21 cellular contexts compared by ENCODE assay signal in genomic region chr3:3821780-3822179, GRCh38. TPM values are rescaled to one million over a fixed set of nuclear protein-coding genes. Genes with fewer than 3 reads are reported as not detected.
DNase-seq lines count a peak whose midpoint lies in the region; ATAC-seq and TF ChIP-seq lines count a peak whose summit lies in the region.
"Had no signal": no experiment of that assay in that cellular context is flagged by ENCODE, and none has a peak within 500 bp of the region (broad histone marks: within the 10 kb centered on the region; RNA-seq: fewer than 3 reads in every experiment).

No MANE protein-coding gene starts in this region.

- no peaks in the 10 kb centered on the region for H3K4me1 ChIP-seq in spleen
- H3K4me1 ChIP-seq: SJCRH30 had no signal

- peaks cover 0 to 9% (median 0%) of the 10 kb centered on the region in 6 donors for H3K36me3 ChIP-seq in spleen

- no peak overlapping the region for H3K27ac ChIP-seq in spleen
- H3K27ac ChIP-seq: SJCRH30 had no signal

- ATAC-seq in HG03469 (IDR thresholded peaks at IDR 0.05; ENCODE audit: unreplicated experiment) = no peak
- ATAC-seq: HepG2, PC-3 had no signal

- H3K9me3 ChIP-seq in spleen = no peaks in the 10 kb centered on the region
- H3K9me3 ChIP-seq: SJCRH30 had no signal

- TF ChIP-seq CTCF in spleen (IDR thresholded peaks at IDR 0.05 in 8 of 11, conservative IDR thresholded peaks at IDR 0.05 in 3 of 11) = no peak

- no peak overlapping the region for H3K4me3 ChIP-seq in spleen
- H3K4me3 ChIP-seq: SJCRH30 had no signal

- no peak for TF ChIP-seq POLR2A in spleen (IDR thresholded peaks at IDR 0.05)

- WGBS in spleen, 5 donors = 75 to 92% (median 89%) methylated on average over 4 of the region's 4 CpGs

- intact Hi-C loops in spleen (cut with DNase I; ENCODE audit: low total_unique reads) = no loop called here

- H3K27me3 ChIP-seq in spleen (replicated peaks in 1 of 7) = no peaks in the 10 kb centered on the region
- H3K27me3 ChIP-seq: SJCRH30 had no signal

- DNase-seq in Ammon's horn (ENCODE audit: low spot score) (peak; percentile 65), NCI-H226 (peak; percentile 5), cerebellum (ENCODE audit: low spot score) (peak; percentile 65), middle frontal gyrus (ENCODE audit: extremely low spot score, low spot score) (peak; percentile 27), spleen (no peak), NCI-H2081 treated with DMSO at 0.1 percent for 48 hours (lab: John Stamatoyannopoulos, UW) (no peak)
- no peak for DNase-seq in activated CD8-positive, alpha-beta memory T cell treated with anti-CD3 and anti-CD28 coated beads, Interleukin-2, amount 50 U/mL, for 4 hours
- DNase-seq: 8988T; CD4-positive, CD25-positive, alpha-beta regulatory T cell; COR-L47; GDM1; KBM-7; NCI-H1417; NCI-H187; NCI-H345; NCI-H526; PC-3; SJCRH30 had no signal

RNA-seq across cellular contexts. Expression of gene LRRN1, which starts 22.5 kb away (rescaled TPM):
- total RNA-seq in cerebellum (77.3 TPM), spleen (1 to 10 TPM; 2.9 to 8.0 (median 4.1) TPM)
- polyA plus RNA-seq in spleen = 1 to 10 TPM in 1 of 3 donors, under 1 TPM in 2; 0.20 to 1.1 (median 0.35) TPM
- total RNA-seq: HepG2, PC-3 had no signal
- polyA plus RNA-seq: AG04450, HepG2 had no signal

Comparison
In these comparisons a context has a peak if more than half of its experiments do, and no peak if none do; other contexts are left out.
1. DNase-seq: peak in Ammon's horn (single experiment), NCI-H226 (single experiment), cerebellum (single experiment) and middle frontal gyrus (single experiment); none in activated CD8-positive, alpha-beta memory T cell treated with anti-CD3 and anti-CD28 coated beads, Interleukin-2, amount 50 U/mL, for 4 hours (single experiment), spleen (single experiment) and NCI-H2081 treated with DMSO at 0.1 percent for 48 hours (single experiment).